Comparison of ENCODE assay signal across 21 cellular contexts in the genomic region with DNA sequence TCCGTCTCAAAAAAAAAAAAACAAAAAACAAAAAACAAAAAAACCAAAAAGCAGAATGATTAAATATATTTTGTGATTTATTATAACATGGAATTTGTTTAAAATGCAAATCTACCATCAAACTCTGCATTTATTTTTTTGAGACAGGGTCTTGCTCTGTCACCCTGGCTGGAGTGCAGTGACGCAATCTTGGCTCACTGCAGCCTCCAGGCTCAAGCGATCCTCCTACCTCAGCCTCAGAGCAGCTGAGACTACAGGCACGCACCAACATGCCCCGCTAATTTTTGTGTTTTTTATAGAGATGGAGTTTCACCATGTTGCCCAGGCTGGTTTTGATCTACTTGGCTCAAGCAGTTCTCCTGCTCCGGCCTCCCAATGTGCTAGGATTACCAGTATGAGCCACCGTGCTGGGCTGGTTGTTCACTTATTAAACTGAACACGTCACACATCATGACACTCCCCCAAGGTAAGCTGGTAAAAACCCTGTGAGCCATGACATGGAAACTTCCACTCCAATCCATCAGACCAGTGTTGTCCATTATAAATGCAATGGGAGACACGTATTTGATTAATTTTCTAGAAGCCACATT. TPM values are rescaled to one million over a fixed set of nuclear protein-coding genes. Genes with fewer than 3 reads are reported as not detected.
A peak's percentile ranks its signal among the peaks of the same experiment; 100 is the strongest.
DNase-seq lines count a peak whose midpoint lies in the region; FAIRE-seq and TF ChIP-seq lines count a peak whose summit lies in the region.
"Had no signal": no experiment of that assay in that cellular context is flagged by ENCODE, and none has a peak within 500 bp of the region (broad histone marks: within the 10 kb centered on the region; RNA-seq: fewer than 3 reads in every experiment).

No MANE protein-coding gene starts in this region.

- no peak overlapping the region for H4K91ac ChIP-seq in H1 (replicated peaks; ENCODE audit: insufficient read length, low read length)

- H3K23ac ChIP-seq in H1 (ENCODE audit: insufficient read length), result no peak overlapping the region

- peaks cover 11% of the 10 kb centered on the region for H3K4me1 Mint-ChIP-seq in activated naive CD4-positive, alpha-beta T cell treated with anti-CD3 and anti-CD28 coated beads, Interleukin-2, amount 10 ng/mL, durations not matched to agents 7 days and 5 days

- H3K9ac ChIP-seq in H1 (replicated peaks in 1 of 4; ENCODE audit: extremely low read depth in 1 of 4, low read depth in 3 of 4, low read length in 3 of 4), result no peak overlapping the region

- no peak for FAIRE-seq in H1 (lab: Jason Lieb, UNC)
- FAIRE-seq: GM12878 had no signal

- H2AFZ ChIP-seq in H1 (ENCODE audit: low read length), result no peak overlapping the region
- H2AFZ ChIP-seq: GM23338 had no signal

- no peaks in the 10 kb centered on the region for H3K9me3 Mint-ChIP-seq in activated naive CD4-positive, alpha-beta T cell treated with anti-CD3 and anti-CD28 coated beads, Interleukin-2, amount 10 ng/mL, durations not matched to agents 7 days and 5 days
- H3K9me3 Mint-ChIP-seq: GM23338 had no signal

- H3K14ac ChIP-seq in H1 (ENCODE audit: insufficient read length), result no peak overlapping the region

- TF ChIP-seq POLR2A in H1 (IDR thresholded peaks at IDR 0.05; ENCODE audit: control extremely low read depth in 1 of 2, low read depth in 2 of 2, low read length in 2 of 2), result no peak

- no peak overlapping the region for H3K27ac Mint-ChIP-seq in activated naive CD4-positive, alpha-beta T cell treated with anti-CD3 and anti-CD28 coated beads, Interleukin-2, amount 10 ng/mL, durations not matched to agents 7 days and 5 days

- H3K56ac ChIP-seq in H1 (replicated peaks; ENCODE audit: insufficient read length, low read depth, low read length), result no peak overlapping the region

- H3K79me2 ChIP-seq in H1 (ENCODE audit: control insufficient read depth in 1 of 2, insufficient read depth in 2 of 2, low read length in 2 of 2), result peaks cover 0 to 81% of the 10 kb centered on the region in 2 experiments; a peak in 2 of 4 replicates

- CTCF ChIA-PET in H1 (lab: Charles Lee; ENCODE audit: partially characterized antibody), result no interaction called here
- CTCF ChIA-PET in activated naive CD4-positive, alpha-beta T cell treated with anti-CD3 and anti-CD28 coated beads, Interleukin-2, amount 10 ng/mL, durations not matched to agents 7 days and 5 days (lab: Charles Lee), result interaction anchor here (0.6 kb wide), 1 partner anchor 1154 kb away, joined by 3 read pairs; no protein-coding TSS in a partner anchor

- WGBS in H1 (ENCODE audit: extremely low coverage in 1 of 2, insufficient coverage in 1 of 2, insufficient read length in 1 of 2, insufficient replicate concordance in 2 of 2, low coverage in 1 of 2, low lambda C conversion rate in 2 of 2, missing lambda C conversion rate in 1 of 2), 2 experiments, result 96% methylated on average over 8 of the region's 9 CpGs; no CpG with 5 or more reads in 1 of the 2 experiments

- H3K36me3 Mint-ChIP-seq in activated naive CD4-positive, alpha-beta T cell treated with anti-CD3 and anti-CD28 coated beads, Interleukin-2, amount 10 ng/mL, durations not matched to agents 7 days and 5 days, result no peaks in the 10 kb centered on the region

- POLR2A ChIA-PET in H1 (lab: Charles Lee; ENCODE audit: partially characterized antibody), result no interaction called here

- H2BK12ac ChIP-seq in H1 (ENCODE audit: low read depth, low read length), result no peak overlapping the region

- H2BK15ac ChIP-seq in H1 (ENCODE audit: low read length), result no peak overlapping the region

- no peak for TF ChIP-seq EP300 in H1 (IDR thresholded peaks at IDR 0.05; ENCODE audit: borderline replicate concordance in 1 of 2, low read depth in 2 of 2, low read length in 2 of 2)

- peaks cover 11% of the 10 kb centered on the region; the same call in 1 of the 2 replicates for H3K79me1 ChIP-seq in H1 (ENCODE audit: low read depth, low read length)

- H3K4me1 ChIP-seq in H1 (replicated peaks in 1 of 4; ENCODE audit: control insufficient read depth in 3 of 4, insufficient read depth in 4 of 4, low read length in 3 of 4), result peaks cover 2 to 17% (median 12%) of the 10 kb centered on the region in 4 experiments; a peak in 6 of 7 replicates

- H3K4me3 Mint-ChIP-seq in activated naive CD4-positive, alpha-beta T cell treated with anti-CD3 and anti-CD28 coated beads, Interleukin-2, amount 10 ng/mL, durations not matched to agents 7 days and 5 days, result no peak overlapping the region
- H3K4me3 Mint-ChIP-seq: CD14-positive monocyte, GM23338 had no signal

- no peak overlapping the region for H4K5ac ChIP-seq in H1 (ENCODE audit: insufficient read length, low read depth, low read length)

- H3K4me2 ChIP-seq in H1 (ENCODE audit: insufficient read depth in 1 of 2, low read depth in 2 of 2, low read length in 2 of 2), result no peak overlapping the region
- H3K4me2 ChIP-seq: GM23338 had no signal

- H2BK5ac ChIP-seq in H1 (ENCODE audit: low read depth, low read length), result no peak overlapping the region

- H3K18ac ChIP-seq in H1 (ENCODE audit: extremely low read depth, low read length), result no peak overlapping the region

- H2BK20ac ChIP-seq in H1 (ENCODE audit: low read length), result no peak overlapping the region

- H3K27me3 ChIP-seq in H1 (replicated peaks in 1 of 4; ENCODE audit: control insufficient read depth in 3 of 4, extremely low read depth in 1 of 4, insufficient read depth in 3 of 4, low read length in 3 of 4), result no peaks in the 10 kb centered on the region

- DNase-seq in HK-2 (ENCODE audit: unreplicated experiment) (peak; percentile 80), H1 (ENCODE audit: low read depth in 1 of 2, low spot score in 2 of 2) (no peak), left kidney (ENCODE audit: low read depth, low spot score) (peak; percentile 75), renal cortical epithelial cell (ENCODE audit: low read depth) (peak; percentile 96), KG1 (lab: John Stamatoyannopoulos, UW) (no peak), ecto neural progenitor cell (ENCODE audit: low spot score) (no peak)
- no peak for DNase-seq in activated naive CD4-positive, alpha-beta T cell treated with anti-CD3 and anti-CD28 coated beads, Interleukin-2, amount 10 ng/mL, durations not matched to agents 7 days and 5 days
- DNase-seq: AML-193, DMS153, GF-D8, KBM-7, NCI-H1417, NCI-H187, NCI-H2227 treated with DMSO at 0.1 percent for 48 hours, NCI-H510A treated with DMSO at 0.1 percent for 48 hours, NCI-H774, SIG-M5 had no signal

- no peak overlapping the region for H2BK120ac ChIP-seq in H1 (replicated peaks; ENCODE audit: low read depth, low read length)

- H3K36me3 ChIP-seq in H1 (ENCODE audit: control insufficient read depth in 2 of 4, insufficient read depth in 4 of 4, low read length in 3 of 4), result no peaks in the 10 kb centered on the region; a peak in 1 of 8 replicates

- TF ChIP-seq CTCF in H1 (IDR thresholded peaks at IDR 0.05; ENCODE audit: control extremely low read depth in 1 of 3, insufficient read depth in 1 of 3, low read depth in 1 of 3, low read length in 3 of 3), result no peak

- H3K9me3 ChIP-seq in H1 (ENCODE audit: insufficient read depth in 2 of 2, low read depth in 1 of 2, low read length in 1 of 2), result no peaks in the 10 kb centered on the region

- no peaks in the 10 kb centered on the region for H3K23me2 ChIP-seq in H1 (ENCODE audit: low read depth, low read length)

- H4K8ac ChIP-seq in H1 (ENCODE audit: extremely low read depth, insufficient read depth, low read length), result no peak overlapping the region

- no peak overlapping the region for H3K4ac ChIP-seq in H1 (replicated peaks; ENCODE audit: insufficient read length, low read depth, low read length)

- H3K27ac ChIP-seq in H1 (ENCODE audit: low read depth, low read length), result no peak overlapping the region
- H3K27ac ChIP-seq: RWPE1 had no signal

- peaks cover 0 to 4% of the 10 kb centered on the region in 2 experiments for H4K20me1 ChIP-seq in H1 (replicated peaks in 1 of 2; ENCODE audit: control insufficient read depth in 1 of 2, insufficient read depth in 2 of 2, low read length in 2 of 2)

- no peak overlapping the region for H2AK5ac ChIP-seq in H1 (ENCODE audit: low read depth, low read length)

- no peak for TF ChIP-seq RAD21 in H1 (IDR thresholded peaks at IDR 0.05 in 1 of 2, conservative IDR thresholded peaks at IDR 0.05 in 1 of 2; ENCODE audit: low read depth in 2 of 2, low read length in 2 of 2)

- H3K27me3 Mint-ChIP-seq in activated naive CD4-positive, alpha-beta T cell treated with anti-CD3 and anti-CD28 coated beads, Interleukin-2, amount 10 ng/mL, durations not matched to agents 7 days and 5 days, result peaks cover 16% of the 10 kb centered on the region

- H3K4me3 ChIP-seq in H1 (ENCODE audit: extremely low read depth in 1 of 4, insufficient read depth in 2 of 4, low read depth in 3 of 4, low read length in 4 of 4), result no peak overlapping the region
- H3K4me3 ChIP-seq: GM12878, GM23338 had no signal

TF ChIP-seq in H1, 55 proteins besides CTCF, POLR2A, EP300 and RAD21:
- no peak for TF ChIP-seq HDAC6 (IDR thresholded peaks at IDR 0.05; ENCODE audit: low read depth, low read length)
- TF ChIP-seq CEBPB (IDR thresholded peaks at IDR 0.05; ENCODE audit: low read depth, low read length), result peak; percentile 57
- TF ChIP-seq, protein P1, sequence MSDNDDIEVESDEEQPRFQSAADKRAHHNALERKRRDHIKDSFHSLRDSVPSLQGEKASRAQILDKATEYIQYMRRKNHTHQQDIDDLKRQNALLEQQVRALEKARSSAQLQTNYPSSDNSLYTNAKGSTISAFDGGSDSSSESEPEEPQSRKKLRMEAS (IDR thresholded peaks at IDR 0.05), result no peak

RNA-seq across cellular contexts. Expression of a gene that starts 45.7 kb away (rescaled TPM):
- total RNA-seq in H1 (2021; fragmentation: NEBNext Ultra II Directional; extraction: Animal tissue kit (Norgen Biotek cat#: 25700)), result 73.1 and 78.9 TPM in 2 replicates
- 42.8 and 67.6 TPM in 2 replicates for polyA plus RNA-seq in H1 (2011; rRNA removed)
- polyA plus RNA-seq in H1 (2011; cell fraction: cytosol; rRNA removed), result 66.0 TPM
- 101 TPM for polyA plus RNA-seq in H1 (2011; cell fraction: nucleus; rRNA removed)
- 31.2 to 39.0 TPM (median 33.4 TPM) in 4 replicates for polyA plus RNA-seq in H1 (2012, experiment 1 of 2)
- polyA plus RNA-seq in H1 (2012, experiment 2 of 2), result 15.2 TPM
- 49.4 TPM for polyA plus RNA-seq in H1 (2013, experiment 1 of 2)
- 50.7 TPM for polyA plus RNA-seq in H1 (2013, experiment 2 of 2)
- 41.2 and 61.3 TPM in 2 replicates for polyA minus RNA-seq in H1 (2011; rRNA and poly(A)+ RNA removed)
- 53.3 TPM for polyA minus RNA-seq in H1 (2011; cell fraction: cytosol; rRNA and poly(A)+ RNA removed)
- polyA minus RNA-seq in H1 (2011; cell fraction: nucleus; rRNA and poly(A)+ RNA removed), result 66.1 TPM
- 82.5 and 196 TPM in 2 replicates for total RNA-seq in renal cortical epithelial cell

Comparison
In these comparisons a context has a peak if more than half of its experiments do, and no peak if none do; other contexts are left out.
1. DNase-seq: peak in HK-2 (single experiment), left kidney (single experiment) and renal cortical epithelial cell (single experiment); none in H1 (0 of 2), activated naive CD4-positive, alpha-beta T cell treated with anti-CD3 and anti-CD28 coated beads, Interleukin-2, amount 10 ng/mL, durations not matched to agents 7 days and 5 days (single experiment), KG1 (single experiment) and ecto neural progenitor cell (single experiment).